8 cellular contexts compared by ENCODE assay signal in the genomic region with DNA sequence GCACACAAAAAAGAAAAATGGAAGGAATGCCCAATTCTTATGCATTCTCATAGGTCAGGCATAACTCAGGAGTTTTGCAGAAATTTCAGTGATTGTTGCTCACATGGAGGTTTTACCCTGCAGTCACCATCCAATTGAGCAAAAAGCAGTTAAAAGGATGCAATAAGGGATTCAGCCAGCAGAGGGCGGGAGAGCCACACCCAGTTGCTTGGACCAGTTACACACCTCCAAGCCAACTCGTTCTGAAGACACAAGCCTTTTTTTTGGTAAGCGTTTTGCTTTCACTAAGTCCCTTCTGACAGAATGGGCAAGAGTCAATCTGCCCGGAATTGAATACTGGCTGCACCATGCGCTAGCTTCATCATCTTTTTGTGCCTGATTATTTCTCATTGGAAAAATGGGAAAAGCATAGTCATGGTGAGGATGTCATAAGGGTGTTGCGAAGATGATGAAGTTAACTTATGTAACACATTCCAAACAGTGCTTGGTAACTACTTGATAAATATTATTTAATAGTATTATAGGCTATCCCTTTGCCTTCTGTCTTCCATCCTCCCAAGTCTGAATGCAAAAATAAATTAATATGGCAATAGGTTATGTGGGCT.
A peak's percentile ranks its signal among the peaks of the same experiment; 100 is the strongest.
DNase-seq lines count a peak whose midpoint lies in the region; ATAC-seq and TF ChIP-seq lines count a peak whose summit lies in the region.

No MANE protein-coding gene starts in this region.

- CTCF ChIA-PET in Panc1 (lab: Charles Lee): no interaction called here

- H3K4me3 ChIP-seq in HUES48 (ENCODE audit: low read depth, low read length) (no peak overlapping the region), Panc1 (ENCODE audit: low read depth in 2 of 2, low read length in 2 of 2) (no peak overlapping the region), neutrophil (ENCODE audit: low read depth in 1 of 2, low read length in 1 of 2) (no peak overlapping the region), thoracic aorta (peak overlapping the region; percentile 50)

- peaks cover 3% of the 10 kb centered on the region; the same call in 1 of the 2 replicates for H3K9me3 ChIP-seq in HUES48 (ENCODE audit: control insufficient read depth, insufficient read depth, low read length)
- H3K9me3 ChIP-seq in Panc1 (ENCODE audit: control insufficient read depth, insufficient read depth, low read depth, low read length): no peaks in the 10 kb centered on the region
- H3K9me3 ChIP-seq in neutrophil: no peaks in the 10 kb centered on the region
- H3K9me3 ChIP-seq in thoracic aorta: no peaks in the 10 kb centered on the region

- DNase-seq in EL: peak; percentile 69
- DNase-seq in Panc1 (ENCODE audit: low read depth, low spot score): peak; percentile 71
- DNase-seq in activated T-helper 1 cell treated with Interleukin-2 at 50 U/mL for 16 hours (ENCODE audit: low read depth): peak; percentile 20
- DNase-seq in fibroblast of the conjunctiva (ENCODE audit: low read depth): peak; percentile 59
- peak; percentile 7 for DNase-seq in thoracic aorta (ENCODE audit: low spot score)

- H3K27me3 ChIP-seq in HUES48 (ENCODE audit: control insufficient read depth, insufficient read depth, low read length): no peaks in the 10 kb centered on the region
- no peaks in the 10 kb centered on the region for H3K27me3 ChIP-seq in Panc1 (ENCODE audit: control insufficient read depth, insufficient read depth, low read length)
- no peaks in the 10 kb centered on the region for H3K27me3 ChIP-seq in neutrophil
- no peaks in the 10 kb centered on the region for H3K27me3 ChIP-seq in thoracic aorta (replicated peaks; ENCODE audit: insufficient read depth)

- H3K27ac ChIP-seq in HUES48 (ENCODE audit: low read depth, low read length) (peak overlapping the region; percentile 55), Panc1 (ENCODE audit: low read length) (no peak overlapping the region), neutrophil (no peak overlapping the region), thoracic aorta (no peak overlapping the region)

- intact Hi-C loops in Panc1 (cut with micrococcal nuclease; ENCODE audit: unreplicated experiment): loop anchor here (10.0 kb wide), 1 partner anchor 1774 kb away; no protein-coding TSS in a partner anchor

- ATAC-seq in GM21576 (IDR thresholded peaks at IDR 0.05; ENCODE audit: unreplicated experiment): peak; percentile 93
- ATAC-seq in Panc1: peak; percentile 78; the same call in 1 of the 2 replicates
- ATAC-seq in thoracic aorta (ENCODE audit: insufficient number of reproducible peaks, low FRiP score, low read depth): peak; percentile 56

- in situ Hi-C loops in Panc1 (cut with HindIII; ENCODE audit: low pct_unique_long_range_greater_than_20kb, low sequenced_read_pairs): no loop called here

- BruUV-seq in Panc1 (replicated peaks; lab: Mats Ljungman, UMichigan): no TSS peak

- TF ChIP-seq CTCF in Panc1 (IDR thresholded peaks at IDR 0.05) (peak; percentile 88), neutrophil (IDR thresholded peaks at IDR 0.05) (peak; percentile 62), thoracic aorta (IDR thresholded peaks at IDR 0.05) (peak; percentile 90)

- POLR2A ChIA-PET in Panc1 (lab: Charles Lee): no interaction called here

- H3K9ac ChIP-seq in HUES48 (ENCODE audit: low read depth, low read length): no peak overlapping the region

- H3K4me1 ChIP-seq in HUES48 (ENCODE audit: control insufficient read depth, insufficient read depth, low read length) (peaks cover 17% of the 10 kb centered on the region), Panc1 (ENCODE audit: control insufficient read depth, insufficient read depth, low read length) (no peaks in the 10 kb centered on the region), neutrophil (ENCODE audit: control insufficient read depth in 1 of 2, insufficient read depth in 1 of 2, low read depth in 1 of 2, low read length in 1 of 2) (no peaks in the 10 kb centered on the region), thoracic aorta (ENCODE audit: control insufficient read depth in 1 of 2, low read depth in 2 of 2) (peaks cover 0 to 9% of the 10 kb centered on the region in 2 donors)

- H3K36me3 ChIP-seq in HUES48 (ENCODE audit: control insufficient read depth, insufficient read depth, low read length): no peaks in the 10 kb centered on the region
- H3K36me3 ChIP-seq in Panc1 (ENCODE audit: control insufficient read depth, insufficient read depth, low read length): no peaks in the 10 kb centered on the region
- no peaks in the 10 kb centered on the region for H3K36me3 ChIP-seq in neutrophil
- no peaks in the 10 kb centered on the region for H3K36me3 ChIP-seq in thoracic aorta

Comparison
In these comparisons a context has a peak if more than half of its experiments do, and no peak if none do; other contexts are left out.
1. DNase-seq: peak in every context shown above with its lines; median percentile 71 in Panc1; 69 in EL; 59 in fibroblast of the conjunctiva; 20 in activated T-helper 1 cell treated with Interleukin-2 at 50 U/mL for 16 hours; 7 in thoracic aorta.